Comparison of ENCODE assay signal across 15 cellular contexts in the genomic region with DNA sequence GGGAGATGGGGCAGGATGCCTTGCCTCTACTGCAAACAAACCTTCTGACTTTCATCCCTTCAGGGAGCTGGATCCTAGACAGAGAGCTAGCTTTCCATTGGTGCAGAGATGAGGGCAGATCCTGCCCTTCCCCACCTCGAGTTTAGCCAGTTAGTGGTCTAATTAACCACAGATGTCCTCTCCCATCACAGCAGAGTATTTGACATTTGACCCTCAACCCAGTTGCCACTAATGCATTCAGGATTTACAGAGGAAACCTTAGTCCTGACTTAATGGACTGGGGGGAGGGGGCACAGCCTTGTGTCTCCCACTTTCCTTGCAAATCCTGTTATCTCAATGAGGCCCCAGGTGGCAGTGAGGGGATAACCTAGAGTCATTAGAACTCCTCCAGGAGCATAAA. TPM values are rescaled to one million over a fixed set of nuclear protein-coding genes. Genes with fewer than 3 reads are reported as not detected.
DNase-seq lines count a peak whose midpoint lies in the region; ATAC-seq, FAIRE-seq and TF ChIP-seq lines count a peak whose summit lies in the region.
"Had no signal": no experiment of that assay in that cellular context is flagged by ENCODE, and none has a peak within 500 bp of the region (broad histone marks: within the 10 kb centered on the region; RNA-seq: fewer than 3 reads in every experiment).

No MANE protein-coding gene starts in this region.

- no peak overlapping the region for H2AFZ ChIP-seq in GM23338

- H3K4me3 ChIP-seq in GM23338 (no peak overlapping the region), NT2/D1 (ENCODE audit: insufficient read length, low read depth) (no peak overlapping the region), transverse colon (no peak overlapping the region), kidney (ENCODE audit: low read length in 2 of 2) (no peak overlapping the region)
- H3K4me3 ChIP-seq: suprapubic skin had no signal

- intact Hi-C loops in transverse colon (cut with DNase I; ENCODE audit: low total_unique reads) (no loop called here), kidney (cut with DNase I) (no loop called here)

- no peaks in the 10 kb centered on the region for H3K9me2 ChIP-seq in GM23338 (ENCODE audit: insufficient read depth)

- H3K4me2 ChIP-seq in GM23338: peak overlapping the region; percentile 39

- peaks cover 14% of the 10 kb centered on the region for H3K4me1 ChIP-seq in GM23338 (ENCODE audit: insufficient read depth)
- H3K4me1 ChIP-seq in NT2/D1 (ENCODE audit: insufficient read depth, insufficient read length): peaks cover 7% of the 10 kb centered on the region
- H3K4me1 ChIP-seq in transverse colon: no peaks in the 10 kb centered on the region
- H3K4me1 ChIP-seq in kidney (ENCODE audit: control insufficient read depth in 1 of 2, insufficient read depth in 1 of 2, low read depth in 1 of 2, low read length in 2 of 2): peaks cover 4 to 5% of the 10 kb centered on the region in 2 donors

- no peaks in the 10 kb centered on the region for H3K27me3 ChIP-seq in GM23338 (ENCODE audit: insufficient read depth)
- H3K27me3 ChIP-seq in NT2/D1 (ENCODE audit: insufficient read depth, insufficient read length): no peaks in the 10 kb centered on the region
- H3K27me3 ChIP-seq in transverse colon: no peaks in the 10 kb centered on the region
- H3K27me3 ChIP-seq: suprapubic skin had no signal

- H3K9me3 ChIP-seq in NT2/D1 (ENCODE audit: insufficient read depth, low read length): no peaks in the 10 kb centered on the region
- H3K9me3 ChIP-seq in transverse colon: no peaks in the 10 kb centered on the region
- no peaks in the 10 kb centered on the region for H3K9me3 ChIP-seq in kidney (ENCODE audit: control insufficient read depth in 1 of 2, low read length in 2 of 2)
- H3K9me3 ChIP-seq: suprapubic skin had no signal

- H3K9ac ChIP-seq in NT2/D1 (ENCODE audit: insufficient read length, low read depth) (peak overlapping the region; percentile 12), kidney (ENCODE audit: low read length in 2 of 2) (no peak overlapping the region)

- H3K4me3 Mint-ChIP-seq in GM23338 (peak overlapping the region; percentile 43; the same call in 2 of the 3 replicates), endothelial cell (ENCODE audit: unreplicated experiment) (peak overlapping the region; percentile 47), nephron progenitor cell (peak overlapping the region; percentile 50)
- H3K4me3 Mint-ChIP-seq: B cell had no signal

- no peak for FAIRE-seq in kidney (lab: Jason Lieb, UNC)

- H3K4me1 Mint-ChIP-seq in GM23338 (peaks cover 19% of the 10 kb centered on the region), endothelial cell (ENCODE audit: unreplicated experiment) (peaks cover 34% of the 10 kb centered on the region), nephron progenitor cell (peaks cover 39% of the 10 kb centered on the region)

- peak overlapping the region; percentile 64 for H3K27ac Mint-ChIP-seq in GM23338
- peak overlapping the region; percentile 93 for H3K27ac Mint-ChIP-seq in endothelial cell (ENCODE audit: unreplicated experiment)
- H3K27ac Mint-ChIP-seq in nephron progenitor cell: peak overlapping the region; percentile 97
- H3K27ac Mint-ChIP-seq: B cell had no signal

- TF ChIP-seq EP300 in transverse colon (IDR thresholded peaks at IDR 0.05; ENCODE audit: low read depth): no peak

- H3K27ac ChIP-seq in GM23338 (ENCODE audit: low read depth): no peak overlapping the region; the same call in 1 of the 2 replicates
- H3K27ac ChIP-seq in transverse colon: no peak overlapping the region
- no peak overlapping the region for H3K27ac ChIP-seq in kidney (ENCODE audit: low read depth in 2 of 2, low read length in 2 of 2)
- H3K27ac ChIP-seq: suprapubic skin had no signal

- peaks cover 59% of the 10 kb centered on the region for H3K79me2 ChIP-seq in GM23338 (replicated peaks; ENCODE audit: insufficient read depth)

- H3K27me3 Mint-ChIP-seq in GM23338 (ENCODE audit: insufficient read depth, low read depth, poor library complexity) (peaks cover 9% of the 10 kb centered on the region), endothelial cell (ENCODE audit: unreplicated experiment) (no peaks in the 10 kb centered on the region), nephron progenitor cell (ENCODE audit: low read depth, poor library complexity) (peaks cover 4% of the 10 kb centered on the region)
- H3K27me3 Mint-ChIP-seq: B cell had no signal

- H3F3A ChIP-seq in GM23338 (replicated peaks; ENCODE audit: low read depth): no peaks in the 10 kb centered on the region

- H3K36me3 Mint-ChIP-seq in GM23338 (ENCODE audit: low read depth): peaks cover 35% of the 10 kb centered on the region
- peaks cover 15% of the 10 kb centered on the region for H3K36me3 Mint-ChIP-seq in endothelial cell (ENCODE audit: low read depth, unreplicated experiment)
- H3K36me3 Mint-ChIP-seq in nephron progenitor cell (ENCODE audit: low read depth): peaks cover 41% of the 10 kb centered on the region

- peaks cover 12% of the 10 kb centered on the region for H4K20me1 ChIP-seq in GM23338 (replicated peaks; ENCODE audit: insufficient read depth)

- no peak for TF ChIP-seq POLR2A in transverse colon (IDR thresholded peaks at IDR 0.05)

- 7% methylated on average over 1 of the region's 1 CpG; no CpG with 5 or more reads in 1 of the 2 donors for WGBS in transverse colon (ENCODE audit: low coverage in 1 of 2), 2 donors

- peak; percentile 38 for DNase-seq in GM23338 (ENCODE audit: low spot score)
- DNase-seq in NT2/D1 (ENCODE audit: low read depth, low spot score): peak; percentile 54
- no peak for DNase-seq in endothelial cell (ENCODE audit: low spot score)
- DNase-seq in nephron progenitor cell: peak; percentile 37
- DNase-seq in transverse colon: no peak
- no peak for DNase-seq in kidney
- DNase-seq: activated CD4-positive, alpha-beta T cell treated with anti-CD3 and anti-CD28 coated beads, Interleukin-2, amount 50 U/mL, for 1 hour; activated T-cell treated with anti-CD3 and anti-CD28 coated beads, Interleukin-2, amount 50 U/mL, for 48 hours; NCI-H187; NCI-H748 treated with DMSO at 0.1 percent for 48 hours; occipital lobe had no signal

- H3K9me3 Mint-ChIP-seq in GM23338 (no peaks in the 10 kb centered on the region), endothelial cell (ENCODE audit: unreplicated experiment) (no peaks in the 10 kb centered on the region), nephron progenitor cell (no peaks in the 10 kb centered on the region)

- no peak for TF ChIP-seq CTCF in GM23338 (conservative IDR thresholded peaks at IDR 0.05; ENCODE audit: low read depth in 2 of 2)
- TF ChIP-seq CTCF in endothelial cell (IDR thresholded peaks at IDR 0.05; ENCODE audit: unreplicated experiment): no peak
- no peak for TF ChIP-seq CTCF in nephron progenitor cell (IDR thresholded peaks at IDR 0.05)
- TF ChIP-seq CTCF in transverse colon (IDR thresholded peaks at IDR 0.05): no peak
- TF ChIP-seq CTCF in kidney (IDR thresholded peaks at IDR 0.05; ENCODE audit: borderline replicate concordance, extremely low read depth, insufficient read depth): no peak

- ATAC-seq in GM23338: peak; percentile 86
- no peak for ATAC-seq in HG02884 (IDR thresholded peaks at IDR 0.05; ENCODE audit: unreplicated experiment)
- ATAC-seq in HG02870 (IDR thresholded peaks at IDR 0.05; ENCODE audit: unreplicated experiment): no peak

- in situ Hi-C loops in transverse colon (cut with MboI; ENCODE audit: low pct_ligation_motif_present in 1 of 4, low pct_unique_long_range_greater_than_20kb in 1 of 4, low sequenced_read_pairs in 3 of 4): no loop called here

- H3K36me3 ChIP-seq in GM23338 (ENCODE audit: insufficient read depth): peaks cover 6% of the 10 kb centered on the region; the same call in 1 of the 2 replicates
- peaks cover 59% of the 10 kb centered on the region for H3K36me3 ChIP-seq in NT2/D1 (ENCODE audit: insufficient read depth, insufficient read length, low read length)
- peaks cover 0 to 26% (median 15%) of the 10 kb centered on the region in 4 donors for H3K36me3 ChIP-seq in transverse colon
- H3K36me3 ChIP-seq in kidney (ENCODE audit: control insufficient read depth in 1 of 2, insufficient read depth in 2 of 2, low read length in 2 of 2): peaks cover 18 to 29% of the 10 kb centered on the region in 2 donors

TF ChIP-seq in GM23338, 12 proteins besides CTCF, POLR2A, EP300 and RAD21 (continues in another document):
- TF ChIP-seq JUNB (IDR thresholded peaks at IDR 0.05; ENCODE audit: unreplicated experiment) (no peak), CREB1 (CRISPR knock-in tag; IDR thresholded peaks at IDR 0.05; ENCODE audit: low read depth) (no peak), POLR2AphosphoS5 (IDR thresholded peaks at IDR 0.05; ENCODE audit: low read depth) (no peak), ZNF331 (CRISPR knock-in tag; IDR thresholded peaks at IDR 0.05; ENCODE audit: low read depth) (no peak)

RNA-seq across cellular contexts. Expression of a gene that starts 10.2 kb away (rescaled TPM):
- total RNA-seq in GM23338 (2014; rRNA removed; shearing (Covaris generic)): 36.0 and 43.4 TPM in 2 replicates
- polyA plus RNA-seq in GM23338 (2016; fragmentation: Nextera tagmentation; extraction: Ambion mirVana): 9.5 and 10.0 TPM in 2 replicates
- 91.7 TPM for total RNA-seq in endothelial cell (ENCODE audit: unreplicated experiment)
- total RNA-seq in transverse colon: 10 to 100 TPM; 15.3 to 63.5 (median 23.5) TPM
- 41.2 TPM for total RNA-seq in kidney
- polyA plus RNA-seq in kidney (ENCODE audit: insufficient read depth, low read depth, low replicate concordance): 15.3 TPM

RNA-seq across cellular contexts. Expression of a gene that starts 35.9 kb away (rescaled TPM):
- 6.4 and 11.6 TPM in 2 replicates for total RNA-seq in GM23338 (2014; rRNA removed; shearing (Covaris generic))
- 28.4 and 29.8 TPM in 2 replicates for polyA plus RNA-seq in GM23338 (2016; fragmentation: Nextera tagmentation; extraction: Ambion mirVana)
- 18.1 TPM for total RNA-seq in endothelial cell (ENCODE audit: unreplicated experiment)
- 10 to 100 TPM; 22.1 to 97.3 (median 37.5) TPM for total RNA-seq in transverse colon
- 25.7 TPM for total RNA-seq in kidney
- polyA plus RNA-seq in kidney (ENCODE audit: insufficient read depth, low read depth, low replicate concordance): 12.9 TPM

RNA-seq across cellular contexts. Expression of a gene that starts 36.6 kb away (rescaled TPM):
- total RNA-seq in GM23338 (2014; rRNA removed; shearing (Covaris generic)): 250 and 270 TPM in 2 replicates
- polyA plus RNA-seq in GM23338 (2016; fragmentation: Nextera tagmentation; extraction: Ambion mirVana) (523 and 558 TPM in 2 replicates), kidney (ENCODE audit: insufficient read depth, low read depth, low replicate concordance) (347 TPM)
- total RNA-seq in endothelial cell (ENCODE audit: unreplicated experiment) (175 TPM), transverse colon (100 to 1,000 TPM; 137 to 169 (median 159) TPM), kidney (156 TPM)

RNA-seq across cellular contexts. Expression of a gene that starts 41.0 kb away (rescaled TPM):
- 21.1 and 23.4 TPM in 2 replicates for total RNA-seq in GM23338 (2014; rRNA removed; shearing (Covaris generic))
- polyA plus RNA-seq in GM23338 (2016; fragmentation: Nextera tagmentation; extraction: Ambion mirVana) (51.9 and 60.9 TPM in 2 replicates), kidney (ENCODE audit: insufficient read depth, low read depth, low replicate concordance) (111 TPM)
- total RNA-seq in endothelial cell (ENCODE audit: unreplicated experiment) (79.4 TPM), transverse colon (10 to 100 TPM in 3 of 4 donors, 1 to 10 TPM in 1; 9.1 to 41.9 (median 12.2) TPM), kidney (62.2 TPM)
- total RNA-seq: B cell had no signal

RNA-seq across cellular contexts. Expression of a gene that starts 59.0 kb away (rescaled TPM):
- 0.94 and 3.4 TPM in 2 replicates for total RNA-seq in GM23338 (2014; rRNA removed; shearing (Covaris generic))
- 8.9 and 9.9 TPM in 2 replicates for polyA plus RNA-seq in GM23338 (2016; fragmentation: Nextera tagmentation; extraction: Ambion mirVana)
- 17.0 TPM for total RNA-seq in endothelial cell (ENCODE audit: unreplicated experiment)
- 10 to 100 TPM; 11.2 to 35.0 (median 20.5) TPM for total RNA-seq in transverse colon
- total RNA-seq in kidney: 37.7 TPM
- 152 TPM for polyA plus RNA-seq in kidney (ENCODE audit: insufficient read depth, low read depth, low replicate concordance)

Comparison
In these comparisons a context has a peak if more than half of its experiments do, and no peak if none do; other contexts are left out.
1. DNase-seq: peak in GM23338 (single experiment), NT2/D1 (single experiment) and nephron progenitor cell (single experiment); none in endothelial cell (single experiment), transverse colon (single experiment) and kidney (single experiment).
2. Peak in every context shown above with its lines, with median percentiles within 50 percentile points of each other: H3K27ac Mint-ChIP-seq and H3K4me3 Mint-ChIP-seq.